8 cellular contexts compared by ENCODE assay signal in genomic region chr2:74457549-74458131, GRCh38. TPM values are rescaled to one million over a fixed set of nuclear protein-coding genes. Genes with fewer than 3 reads are reported as not detected.
DNase-seq lines count a peak whose midpoint lies in the region; ATAC-seq and TF ChIP-seq lines count a peak whose summit lies in the region.

No MANE protein-coding gene starts in this region.

- CTCF ChIA-PET in Caco-2 (lab: Charles Lee) = interaction anchor here (0.7 to 1.6 kb wide), 9 partner anchors 15 to 82 kb away, joined by 3 to 9 read pairs (median 6); partner anchors contain the start of genes CCDC142, MRPL53 and TTC31

- POLR2A ChIA-PET in Caco-2 (lab: Charles Lee) = interaction anchor here (1.0 to 2.7 kb wide), 8 partner anchors 10 to 629 kb away, joined by 3 to 24 read pairs (median 6); partner anchors contain the start of genes AUP1, HTRA2, MRPL53 and STAMBP

- H3K9ac ChIP-seq in HUES64 (ENCODE audit: low read depth, low read length) = peak overlapping the region; percentile 81

- H3K4me3 ChIP-seq in Caco-2 (ENCODE audit: low read depth, low read length) (peak overlapping the region; percentile 65), HUES64 (ENCODE audit: low read length) (peak overlapping the region; percentile 75), iPS DF 6.9 (ENCODE audit: low read length) (peak overlapping the region; percentile 73; the same call in 1 of the 2 replicates)

- H3K4me1 ChIP-seq in Caco-2 = peaks cover 11% of the 10 kb centered on the region; the same call in 1 of the 2 replicates
- peaks cover 8% of the 10 kb centered on the region for H3K4me1 ChIP-seq in HUES64 (ENCODE audit: insufficient read depth, low read length)
- H3K4me1 ChIP-seq in iPS DF 6.9 (ENCODE audit: control insufficient read depth, insufficient read depth, low read length) = 0 out of 2 replicates have a peak, but pooled peaks cover 2% of the 10 kb centered on the region

- H3K36me3 Mint-ChIP-seq in Caco-2 (ENCODE audit: insufficient read depth, unreplicated experiment) = peaks cover 62% of the 10 kb centered on the region

- no TSS peak for BruUV-seq in Caco-2 (replicated peaks; lab: Mats Ljungman, UMichigan)

- peak; percentile 28 for ATAC-seq in GM21367 (IDR thresholded peaks at IDR 0.05; ENCODE audit: unreplicated experiment)

- intact Hi-C loops in Caco-2 (cut with micrococcal nuclease; ENCODE audit: unreplicated experiment) = loop anchor here (1.0 to 2.0 kb wide), 5 partner anchors 9 to 49 kb away; partner anchors contain the start of genes MRPL53, PCGF1 and TTC31

- no peaks in the 10 kb centered on the region for H3K9me3 ChIP-seq in Caco-2
- no peaks in the 10 kb centered on the region for H3K9me3 ChIP-seq in HUES64 (ENCODE audit: insufficient read depth, low read depth, low read length)
- H3K9me3 ChIP-seq in iPS DF 6.9 (ENCODE audit: control insufficient read depth, insufficient read depth, low read length) = no peaks in the 10 kb centered on the region

- H3K27me3 ChIP-seq in Caco-2 (replicated peaks; ENCODE audit: control insufficient read depth, insufficient read depth, low read length) (no peaks in the 10 kb centered on the region), HUES64 (ENCODE audit: insufficient read depth, low read length) (no peaks in the 10 kb centered on the region), iPS DF 6.9 (ENCODE audit: control insufficient read depth, insufficient read depth, low read length) (no peaks in the 10 kb centered on the region)

- no peak for TF ChIP-seq CTCF in Caco-2 (IDR thresholded peaks at IDR 0.05; ENCODE audit: insufficient read depth in 1 of 2, low read depth in 1 of 2, low read length in 1 of 2, severe bottlenecking in 1 of 2, unreplicated experiment in 1 of 2)

- H3K27ac ChIP-seq in HUES64 (ENCODE audit: low read depth, low read length) (peak overlapping the region; percentile 93), adipose tissue (ENCODE audit: low read depth, low read length) (peak overlapping the region; percentile 61), iPS DF 6.9 (ENCODE audit: low read length) (no peak overlapping the region)

- peak overlapping the region; percentile 95 for H3K4me3 Mint-ChIP-seq in Caco-2 (ENCODE audit: unreplicated experiment)

- WGBS in HUES64 = under 1% methylated on average over 46 of the region's 46 CpGs
- 0 to 1% (median 0%) methylated on average over 39 to 46 of the region's 46 CpGs for WGBS in adipose tissue, 3 donors
- WGBS in iPS DF 6.9 (ENCODE audit: insufficient coverage, insufficient read length) = no CpG with 5 or more reads among the region's 46 CpGs

- no peaks in the 10 kb centered on the region for H3K27me3 Mint-ChIP-seq in Caco-2 (ENCODE audit: insufficient read depth, unreplicated experiment)

- H3K36me3 ChIP-seq in Caco-2 (ENCODE audit: control insufficient read depth, insufficient read depth, low read length) (peaks cover 4% of the 10 kb centered on the region), HUES64 (ENCODE audit: insufficient read depth, low read length) (peaks cover 16% of the 10 kb centered on the region), iPS DF 6.9 (ENCODE audit: control insufficient read depth, insufficient read depth, low read length) (peaks cover 8% of the 10 kb centered on the region)

- peak overlapping the region; percentile 74 for H3K27ac Mint-ChIP-seq in Caco-2 (ENCODE audit: unreplicated experiment)

- H3K4me1 Mint-ChIP-seq in Caco-2 (ENCODE audit: low read depth, unreplicated experiment) = peaks cover 47% of the 10 kb centered on the region

- DNase-seq in Caco-2 = peak; percentile 87 to 90
- DNase-seq in SW480 (ENCODE audit: low spot score) = peak; percentile 84
- DNase-seq in iPS DF 6.9 (ENCODE audit: low read depth, low spot score) = no peak
- DNase-seq in stimulated activated CD4-positive, alpha-beta T cell treated with anti-CD3 and anti-CD28 coated beads, Interleukin-12 subunit alpha, Interleukin-12 subunit beta, amount 100 ng/mL, for 24 hours (ENCODE audit: low read depth in 2 of 2) = peak; percentile 56 to 74
- DNase-seq in putamen (ENCODE audit: low spot score) = no peak

- no peaks in the 10 kb centered on the region for H3K9me3 Mint-ChIP-seq in Caco-2 (ENCODE audit: unreplicated experiment)

RNA-seq across cellular contexts. Expression of gene WBP1, which starts 0.6 kb away (rescaled TPM):
- 53.4 and 54.8 TPM in 2 replicates for total RNA-seq in Caco-2 (2022)
- 42.0 TPM for polyA plus RNA-seq in HUES64 (2013, experiment 1 of 2)
- 55.7 TPM for polyA plus RNA-seq in HUES64 (2013, experiment 2 of 2)
- polyA plus RNA-seq in adipose tissue = 10 to 100 TPM; 69.0 to 81.3 (median 78.1) TPM

RNA-seq across cellular contexts. Expression of gene INO80B, which starts 2.8 kb away (rescaled TPM):
- 25.2 and 29.1 TPM in 2 replicates for total RNA-seq in Caco-2 (2022)
- 8.2 TPM for polyA plus RNA-seq in HUES64 (2013, experiment 1 of 2)
- 9.1 TPM for polyA plus RNA-seq in HUES64 (2013, experiment 2 of 2)
- 10 to 100 TPM; 21.4 to 37.9 (median 33.6) TPM for polyA plus RNA-seq in adipose tissue

RNA-seq across cellular contexts. Expression of gene MOGS, which starts 7.5 kb away (rescaled TPM):
- 70.5 and 71.1 TPM in 2 replicates for total RNA-seq in Caco-2 (2022)
- polyA plus RNA-seq in HUES64 (2013, experiment 1 of 2) = 27.7 TPM
- polyA plus RNA-seq in HUES64 (2013, experiment 2 of 2) = 25.9 TPM
- polyA plus RNA-seq in adipose tissue = 10 to 100 TPM; 18.3 to 38.7 (median 29.1) TPM

RNA-seq across cellular contexts. Expression of gene MRPL53, which starts 14.8 kb away (rescaled TPM):
- 88.4 and 102 TPM in 2 replicates for total RNA-seq in Caco-2 (2022)
- 25.4 TPM for polyA plus RNA-seq in HUES64 (2013, experiment 1 of 2)
- 28.6 TPM for polyA plus RNA-seq in HUES64 (2013, experiment 2 of 2)
- 100 to 1,000 TPM in 1 of 3 donors, 10 to 100 TPM in 2; 43.1 to 112 (median 84.6) TPM for polyA plus RNA-seq in adipose tissue

RNA-seq across cellular contexts. Expression of gene RTKN, which starts 15.9 kb away (rescaled TPM):
- 123 and 139 TPM in 2 replicates for total RNA-seq in Caco-2 (2022)
- 31.1 TPM for polyA plus RNA-seq in HUES64 (2013, experiment 1 of 2)
- polyA plus RNA-seq in HUES64 (2013, experiment 2 of 2) = 32.5 TPM
- polyA plus RNA-seq in adipose tissue = 10 to 100 TPM in 2 of 3 donors, 1 to 10 TPM in 1; 8.5 to 28.0 (median 13.2) TPM

Comparison
In these comparisons a context has a peak if more than half of its experiments do, and no peak if none do; other contexts are left out.
1. DNase-seq: peak in Caco-2 (2 of 2), SW480 (single experiment) and stimulated activated CD4-positive, alpha-beta T cell treated with anti-CD3 and anti-CD28 coated beads, Interleukin-12 subunit alpha, Interleukin-12 subunit beta, amount 100 ng/mL, for 24 hours (2 of 2); none in iPS DF 6.9 (single experiment) and putamen (single experiment).
2. Peak in every context shown above with its lines, with median percentiles within 50 percentile points of each other: H3K4me3 ChIP-seq.